ENCODE assay signal across 8 cellular contexts in genomic region chr6:35468181-35468979, GRCh38. TPM values are rescaled to one million over a fixed set of nuclear protein-coding genes. Genes with fewer than 3 reads are reported as not detected.
DNase-seq lines count a peak whose midpoint lies in the region; ATAC-seq lines count a peak whose summit lies in the region.

RPL10A (plus strand) TSS chr6:35468401; CDS start chr6:35468435, 34 bp downstream.

- no peaks in the 10 kb centered on the region for H3K9me3 ChIP-seq in effector memory CD4-positive, alpha-beta T cell (ENCODE audit: control insufficient read depth, low read length)
- H3K9me3 ChIP-seq in mesenchymal stem cell (ENCODE audit: control insufficient read depth, low read length), result no peaks in the 10 kb centered on the region

- DNase-seq in CMK (ENCODE audit: low read depth) (peak; percentile 98), HT-29 (ENCODE audit: low spot score) (peak; percentile 96), mesenchymal stem cell (peak; percentile 97)
- DNase-seq in NK-92 treated with Interleukin-12 subunit alpha and Interleukin-12 subunit beta, amount 100 ng/mL, for 24 hours (lab: John Stamatoyannopoulos, UW), result peak; percentile 91
- peak; percentile 91 to 94 (median 93) for DNase-seq in effector memory CD4-positive, alpha-beta T cell
- peak; percentile 94 for DNase-seq in stimulated activated CD8-positive, alpha-beta memory T cell treated with anti-CD3 and anti-CD28 coated beads, Interleukin-12 subunit alpha, Interleukin-12 subunit beta, amount 100 ng/mL, for 4 hours (ENCODE audit: low read depth)

- peak within 1 kb of the TSS; percentile 63 to 69 for H2BK12ac ChIP-seq in mesenchymal stem cell (ENCODE audit: low read length in 2 of 2)

- H3K4me3 ChIP-seq in effector memory CD4-positive, alpha-beta T cell (ENCODE audit: insufficient read depth, low read depth, low read length, poor library complexity, severe bottlenecking), result peak within 1 kb of the TSS; percentile 72
- H3K4me3 ChIP-seq in mesenchymal stem cell (ENCODE audit: insufficient read depth in 1 of 2, low read depth in 1 of 2, low read length in 2 of 2), result peak within 1 kb of the TSS; percentile 79 to 86

- H3K27me3 ChIP-seq in effector memory CD4-positive, alpha-beta T cell (replicated peaks; ENCODE audit: control insufficient read depth, insufficient read depth, low read length, poor library complexity, severe bottlenecking), result no peaks in the 10 kb centered on the region
- no peaks in the 10 kb centered on the region for H3K27me3 ChIP-seq in mesenchymal stem cell (ENCODE audit: control insufficient read depth in 1 of 2, insufficient read depth in 1 of 2, low read length in 2 of 2)

- H4K8ac ChIP-seq in mesenchymal stem cell (ENCODE audit: low read length), result peak within 1 kb of the TSS; percentile 98

- H2AK5ac ChIP-seq in mesenchymal stem cell (ENCODE audit: low read length, severe bottlenecking), result peak within 1 kb of the TSS; percentile 86

- peak within 1 kb of the TSS; percentile 80 to 84 for H3K4ac ChIP-seq in mesenchymal stem cell (ENCODE audit: low read depth in 1 of 2, low read length in 2 of 2)

- H3K36me3 ChIP-seq in effector memory CD4-positive, alpha-beta T cell (ENCODE audit: control insufficient read depth, insufficient read depth, low read length), result peaks cover 23% of the 10 kb centered on the region
- H3K36me3 ChIP-seq in mesenchymal stem cell (ENCODE audit: control insufficient read depth in 1 of 2, insufficient read depth in 2 of 2, low read depth in 1 of 2, low read length in 2 of 2), result peaks cover 36 to 44% of the 10 kb centered on the region in 2 experiments

- H3K4me1 ChIP-seq in effector memory CD4-positive, alpha-beta T cell (ENCODE audit: control insufficient read depth, insufficient read depth, low read length, poor library complexity, severe bottlenecking), result peaks cover 19% of the 10 kb centered on the region
- peaks cover 16% of the 10 kb centered on the region for H3K4me1 ChIP-seq in mesenchymal stem cell (ENCODE audit: control insufficient read depth, insufficient read depth, low read depth, low read length)

- WGBS in mesenchymal stem cell, result under 1% methylated on average over 86 of the region's 86 CpGs

- peak within 1 kb of the TSS; percentile 90 for H2AFZ ChIP-seq in mesenchymal stem cell (ENCODE audit: low read depth, low read length)

- H3K14ac ChIP-seq in mesenchymal stem cell (ENCODE audit: low read length in 2 of 2), result peak within 1 kb of the TSS; percentile 47 to 91

- no peak within 1 kb of the TSS for H2BK120ac ChIP-seq in mesenchymal stem cell (ENCODE audit: low read depth, low read length)

- H4K91ac ChIP-seq in mesenchymal stem cell (ENCODE audit: low read length), result peak within 1 kb of the TSS; percentile 84

- no peaks in the 10 kb centered on the region for H3K79me1 ChIP-seq in mesenchymal stem cell (replicated peaks; ENCODE audit: low read length, poor library complexity, severe bottlenecking)

- peak within 1 kb of the TSS; percentile 78 for H3K4me2 ChIP-seq in mesenchymal stem cell (ENCODE audit: low read length, poor library complexity, severe bottlenecking)

- peak within 1 kb of the TSS; percentile 86 for H3K27ac ChIP-seq in effector memory CD4-positive, alpha-beta T cell (ENCODE audit: insufficient read depth, low read length, poor library complexity, severe bottlenecking)
- peak within 1 kb of the TSS; percentile 90 for H3K27ac ChIP-seq in mesenchymal stem cell (ENCODE audit: low read length, poor library complexity, severe bottlenecking)

- ATAC-seq in GM19463 (IDR thresholded peaks at IDR 0.05; ENCODE audit: unreplicated experiment), result peak; percentile 82

- H2BK15ac ChIP-seq in mesenchymal stem cell (ENCODE audit: low read depth, poor library complexity, severe bottlenecking), result peak within 1 kb of the TSS; percentile 39

- peak within 1 kb of the TSS in 1 of 2 experiments; percentile 66 for H3K23ac ChIP-seq in mesenchymal stem cell (ENCODE audit: low read length in 2 of 2)

- CTCF ChIA-PET in activated CD8-positive, alpha-beta memory T cell treated with anti-CD3 and anti-CD28 coated beads for 36 hours (lab: Charles Lee), result interaction anchor here (0.6 to 2.2 kb wide), 16 partner anchors 9 to 200 kb away, joined by 3 to 16 read pairs (median 4); partner anchors contain the start of genes DEF6, FANCE and PPARD

- peak within 1 kb of the TSS; percentile 82 to 92 for H3K18ac ChIP-seq in mesenchymal stem cell (ENCODE audit: low read depth in 1 of 2, low read length in 2 of 2)

- H2BK5ac ChIP-seq in mesenchymal stem cell (ENCODE audit: low read depth, low read length, poor library complexity, severe bottlenecking), result peak within 1 kb of the TSS; percentile 54

- peak within 1 kb of the TSS; percentile 96 for H3K9ac ChIP-seq in mesenchymal stem cell (ENCODE audit: low read length)

- POLR2A ChIA-PET in activated CD8-positive, alpha-beta memory T cell treated with anti-CD3 and anti-CD28 coated beads for 36 hours (lab: Charles Lee), result interaction anchor here (0.7 to 1.6 kb wide), 6 partner anchors 14 to 209 kb away, joined by 3 to 9 read pairs (median 5); partner anchors contain the start of genes FANCE, PPARD and ZNF76

RNA-seq across cellular contexts. Expression of gene RPL10A, which starts in this region (rescaled TPM):
- 1,706 and 1,805 TPM in 2 replicates for total RNA-seq in HT-29 (2014; rRNA removed; shearing (Covaris generic))
- total RNA-seq in activated CD8-positive, alpha-beta memory T cell treated with anti-CD3 and anti-CD28 coated beads for 36 hours, result 1,000 to 10,000 TPM; 1,836 to 1,849 TPM
- polyA plus RNA-seq in mesenchymal stem cell (2013, experiment 1 of 2), result 1,727 TPM
- polyA plus RNA-seq in mesenchymal stem cell (2013, experiment 2 of 2), result 1,711 TPM

Comparison
In these comparisons a context has a peak if more than half of its experiments do, and no peak if none do; other contexts are left out.
1. Peak in every context shown above with its lines: DNase-seq, ATAC-seq, H3K4me3 ChIP-seq and H3K27ac ChIP-seq.